ENCODE assay signal across 8 cellular contexts in genomic region chr1:154974086-154974807, GRCh38. TPM values are rescaled to one million over a fixed set of nuclear protein-coding genes. Genes with fewer than 3 reads are reported as not detected.
DNase-seq lines count a peak whose midpoint lies in the region; ATAC-seq, FAIRE-seq and TF ChIP-seq lines count a peak whose summit lies in the region.

Gene CKS1B (plus strand): TSS chr1:154974681. CDS start chr1:154974746, 65 bp downstream.

- peak within 1 kb of the TSS; percentile 100 for H3K27ac ChIP-seq in RWPE1

- no peak; the same call in 1 of the 2 replicates for TF ChIP-seq POLR2A in H54 (IDR thresholded peaks at IDR 0.05; ENCODE audit: low read depth, low read length)

- no peaks in the 10 kb centered on the region for H3K9me3 Mint-ChIP-seq in natural killer cell treated with Interleukin-12 subunit alpha and Interleukin-12 subunit beta and Interleukin-15 and Interleukin-18, amount 100 ng/mL, for 72 hours

- ATAC-seq in natural killer cell treated with Interleukin-12 subunit alpha and Interleukin-12 subunit beta and Interleukin-15 and Interleukin-18, amount 100 ng/mL, for 72 hours, result peak; percentile 91 to 92
- ATAC-seq in stimulated activated naive CD8-positive, alpha-beta T cell treated with anti-CD3 and anti-CD28 coated beads, Interleukin-15, Interleukin-2, amounts not matched to agents 100 U/mL and 50 U/mL, for 24 hours, result peak; percentile 86

- no peak within 1 kb of the TSS for H3K4me3 Mint-ChIP-seq in natural killer cell treated with Interleukin-12 subunit alpha and Interleukin-12 subunit beta and Interleukin-15 and Interleukin-18, amount 100 ng/mL, for 72 hours

- peak within 1 kb of the TSS; percentile 85 for H3K4me3 ChIP-seq in fibroblast of the aortic adventitia (ENCODE audit: low read depth, low read length)

- H3K27ac Mint-ChIP-seq in natural killer cell treated with Interleukin-12 subunit alpha and Interleukin-12 subunit beta and Interleukin-15 and Interleukin-18, amount 100 ng/mL, for 72 hours, result no peak within 1 kb of the TSS

- CTCF ChIA-PET in RWPE1 (lab: Yijun Ruan, JAX), result interaction anchor here (0.6 to 1.0 kb wide), 3 partner anchors 24 to 88 kb away, joined by 3 to 4 read pairs (median 3); no protein-coding TSS in a partner anchor

- H3K36me3 Mint-ChIP-seq in natural killer cell treated with Interleukin-12 subunit alpha and Interleukin-12 subunit beta and Interleukin-15 and Interleukin-18, amount 100 ng/mL, for 72 hours, result peaks cover 3% of the 10 kb centered on the region

- H3K4me1 Mint-ChIP-seq in natural killer cell treated with Interleukin-12 subunit alpha and Interleukin-12 subunit beta and Interleukin-15 and Interleukin-18, amount 100 ng/mL, for 72 hours (ENCODE audit: low read depth in 2 of 2), result peaks cover 28 to 30% of the 10 kb centered on the region in 2 donors

- POLR2A ChIA-PET in RWPE1 (lab: Yijun Ruan, JAX; ENCODE audit: low non-redundant PET), result interaction anchor here (0.7 to 1.5 kb wide), 5 partner anchors 9 to 416 kb away, joined by 3 to 6 read pairs (median 3); partner anchors contain the start of gene FLAD1

- H3K27me3 Mint-ChIP-seq in natural killer cell treated with Interleukin-12 subunit alpha and Interleukin-12 subunit beta and Interleukin-15 and Interleukin-18, amount 100 ng/mL, for 72 hours, result no peaks in the 10 kb centered on the region

- TF ChIP-seq CTCF in RWPE1 (conservative IDR thresholded peaks at IDR 0.05; ENCODE audit: low read depth), result no peak
- TF ChIP-seq CTCF in fibroblast of the aortic adventitia (IDR thresholded peaks at IDR 0.05; ENCODE audit: insufficient read depth, low read length), result no peak

- DNase-seq in ELR (ENCODE audit: low read depth), result peak; percentile 100
- peak; percentile 86 for DNase-seq in H54 (ENCODE audit: insufficient read length, low spot score)
- DNase-seq in LoVo (ENCODE audit: low spot score), result peak; percentile 99
- peak; percentile 99 for DNase-seq in RWPE1 (ENCODE audit: low spot score)
- peak; percentile 92 for DNase-seq in activated T-helper 9 cell treated with anti-CD3 and anti-CD28 coated beads, Interleukin-2, amount 50 U/mL, for 16 hours (ENCODE audit: low read depth)
- peak; percentile 100 for DNase-seq in fibroblast of the aortic adventitia (ENCODE audit: low read depth)
- peak; percentile 98 for DNase-seq in natural killer cell treated with Interleukin-12 subunit alpha and Interleukin-12 subunit beta and Interleukin-15 and Interleukin-18, amount 100 ng/mL, for 72 hours (ENCODE audit: low spot score)
- DNase-seq in stimulated activated naive CD8-positive, alpha-beta T cell treated with anti-CD3 and anti-CD28 coated beads, Interleukin-15, Interleukin-2, amounts not matched to agents 100 U/mL and 50 U/mL, for 24 hours, result peak; percentile 92

- peak; percentile 52 for FAIRE-seq in H54 (lab: Jason Lieb, UNC)

RNA-seq across cellular contexts. Expression of gene CKS1B, which starts in this region (rescaled TPM):
- 24.0 and 80.7 TPM in 2 replicates for total RNA-seq in fibroblast of the aortic adventitia (ENCODE audit: low replicate concordance)
- 10 to 100 TPM; 52.4 to 72.9 TPM for total RNA-seq in natural killer cell treated with Interleukin-12 subunit alpha and Interleukin-12 subunit beta and Interleukin-15 and Interleukin-18, amount 100 ng/mL, for 72 hours

Comparison
In these comparisons a context has a peak if more than half of its experiments do, and no peak if none do; other contexts are left out.
1. Peak in every context shown above with its lines: DNase-seq, ATAC-seq, H3K4me3 ChIP-seq and H3K27ac ChIP-seq.